8 cellular contexts compared by ENCODE assay signal in genomic region chr2:216690451-216691209, GRCh38. TPM values are rescaled to one million over a fixed set of nuclear protein-coding genes. Genes with fewer than 3 reads are reported as not detected.
DNase-seq lines count a peak whose midpoint lies in the region; ATAC-seq, FAIRE-seq and TF ChIP-seq lines count a peak whose summit lies in the region.
"Had no signal": no experiment of that assay in that cellular context is flagged by ENCODE, and none has a peak within 500 bp of the region (broad histone marks: within the 10 kb centered on the region; RNA-seq: fewer than 3 reads in every experiment).

No MANE protein-coding gene starts in this region.

- CTCF ChIA-PET in K562 (lab: Yijun Ruan, JAX; ENCODE audit: low intra/inter-chr PET ratio), result no interaction called here

- 0 out of 2 replicates have a peak overlapping the region, but pooled peaks have one; percentile 8 for H3K4me2 ChIP-seq in K562 (ENCODE audit: insufficient read depth, low read length)

- peaks cover 17% of the 10 kb centered on the region for H3K4me1 Mint-ChIP-seq in endothelial cell (ENCODE audit: unreplicated experiment)

- TF ChIP-seq POLR2A in K562 (conservative IDR thresholded peaks at IDR 0.05), result no peak

- TF ChIP-seq RAD21 in K562 (CRISPR knock-in tag; conservative IDR thresholded peaks at IDR 0.05 in 1 of 2, IDR thresholded peaks at IDR 0.05 in 1 of 2), result no peak

- intact Hi-C loops in K562 (cut with micrococcal nuclease), result no loop called here

- in situ Hi-C loops in K562 (cut with MboI), result loop anchor here (10.0 to 25.0 kb wide), 2 partner anchors 294 to 1022 kb away; no protein-coding TSS in a partner anchor

- no TSS peak for BruUV-seq in K562 (replicated peaks; lab: Mats Ljungman, UMichigan)

- no peak overlapping the region for H2AFZ ChIP-seq in K562 (ENCODE audit: low read depth, low read length)

- no peak for DNase-seq in K562 (ENCODE audit: extremely low read depth in 1 of 4, low spot score in 3 of 4)
- DNase-seq in iPS-NIHi7 (ENCODE audit: extremely low spot score), result peak; percentile 26
- DNase-seq in endothelial cell (ENCODE audit: low spot score), result no peak
- DNase-seq in cerebellar cortex (ENCODE audit: low spot score), result no peak
- DNase-seq: activated T-cell treated with anti-CD3 and anti-CD28 coated beads, Interleukin-2, amount 50 U/mL, for 4 hours had no signal

- no peaks in the 10 kb centered on the region for H3K9me1 ChIP-seq in K562 (ENCODE audit: control insufficient read depth, insufficient read depth, low read length)

- no peak for FAIRE-seq in K562 (lab: Jason Lieb, UNC)

- no peak overlapping the region for H3K27ac ChIP-seq in HUES6 (ENCODE audit: low read depth, low read length)
- H3K27ac ChIP-seq in K562 (ENCODE audit: extremely low read depth, low read depth, low read length), result no peak overlapping the region
- H3K27ac ChIP-seq in stomach smooth muscle (ENCODE audit: low read length), result peak overlapping the region; percentile 88

- ATAC-seq in K562, result no peak
- ATAC-seq in GM19351 (IDR thresholded peaks at IDR 0.05; ENCODE audit: unreplicated experiment), result no peak
- ATAC-seq: activated T-cell treated with anti-CD3 and anti-CD28 coated beads, Interleukin-2, amount 50 U/mL, for 4 hours had no signal

- no peaks in the 10 kb centered on the region for H3K9me3 Mint-ChIP-seq in endothelial cell (ENCODE audit: unreplicated experiment)
- H3K9me3 Mint-ChIP-seq: activated T-cell treated with anti-CD3 and anti-CD28 coated beads, Interleukin-2, amount 50 U/mL, for 4 hours had no signal

- H3K27ac Mint-ChIP-seq in endothelial cell (ENCODE audit: unreplicated experiment), result no peak overlapping the region

- no peak for TF ChIP-seq CTCF in K562 (IDR thresholded peaks at IDR 0.05 in 2 of 3, conservative IDR thresholded peaks at IDR 0.05 in 1 of 3; ENCODE audit: insufficient read depth in 2 of 3, low read depth in 1 of 3, low read length in 3 of 3)
- TF ChIP-seq CTCF in endothelial cell (IDR thresholded peaks at IDR 0.05; ENCODE audit: unreplicated experiment), result no peak

- no peak for TF ChIP-seq EP300 in K562 (IDR thresholded peaks at IDR 0.05; ENCODE audit: low read length)

- H3K9me3 ChIP-seq in HUES6 (ENCODE audit: control insufficient read depth, insufficient read depth, low read depth, low read length) (no peaks in the 10 kb centered on the region), K562 (replicated peaks; ENCODE audit: control insufficient read depth, insufficient read depth, low read depth, low read length) (no peaks in the 10 kb centered on the region), stomach smooth muscle (ENCODE audit: control insufficient read depth in 2 of 2, low read length in 2 of 2) (no peaks in the 10 kb centered on the region)

- H3K36me3 Mint-ChIP-seq in endothelial cell (ENCODE audit: low read depth, unreplicated experiment), result no peaks in the 10 kb centered on the region

- H3K4me1 ChIP-seq in HUES6 (ENCODE audit: control insufficient read depth, insufficient read depth, low read length), result peaks cover 20% of the 10 kb centered on the region
- H3K4me1 ChIP-seq in K562 (replicated peaks in 1 of 2; ENCODE audit: control insufficient read depth in 2 of 2, insufficient read depth in 2 of 2, low read length in 2 of 2), result peaks cover 8 to 19% of the 10 kb centered on the region in 2 experiments; a peak in 4 of 5 replicates
- peaks cover 54% of the 10 kb centered on the region for H3K4me1 ChIP-seq in stomach smooth muscle (ENCODE audit: control insufficient read depth, insufficient read depth, low read length)

- H3K36me3 ChIP-seq in HUES6 (ENCODE audit: control insufficient read depth, insufficient read depth, low read length), result no peaks in the 10 kb centered on the region
- no peaks in the 10 kb centered on the region for H3K36me3 ChIP-seq in K562 (ENCODE audit: control insufficient read depth, insufficient read depth, low read length)
- peaks cover 25 to 32% of the 10 kb centered on the region in 2 donors for H3K36me3 ChIP-seq in stomach smooth muscle (ENCODE audit: control insufficient read depth in 2 of 2, insufficient read depth in 2 of 2, low read length in 2 of 2)

- peaks cover 58% of the 10 kb centered on the region for H3K27me3 ChIP-seq in HUES6 (ENCODE audit: control insufficient read depth, insufficient read depth, low read length)
- no peaks in the 10 kb centered on the region; a peak in 1 of 5 replicates for H3K27me3 ChIP-seq in K562 (ENCODE audit: control insufficient read depth in 2 of 2, insufficient read depth in 2 of 2, low read length in 2 of 2)
- no peaks in the 10 kb centered on the region for H3K27me3 ChIP-seq in stomach smooth muscle (ENCODE audit: control insufficient read depth in 1 of 2, insufficient read depth in 2 of 2, low read length in 2 of 2)

- H3K9ac ChIP-seq in HUES6 (ENCODE audit: low read length), result no peak overlapping the region
- peak overlapping the region in 1 of 2 experiments; percentile 35; a peak in 1 of 4 replicates for H3K9ac ChIP-seq in K562 (ENCODE audit: insufficient read depth in 1 of 2, low read depth in 2 of 2, low read length in 2 of 2)
- peak overlapping the region; percentile 74 to 84 for H3K9ac ChIP-seq in stomach smooth muscle (ENCODE audit: low read length in 2 of 2)

- H3K79me2 ChIP-seq in K562 (ENCODE audit: control insufficient read depth, insufficient read depth, low read length), result no peaks in the 10 kb centered on the region

- 5% methylated on average over 7 of the region's 17 CpGs for WGBS in K562 (ENCODE audit: insufficient coverage, low coverage, missing lambda C conversion rate)

- no peak overlapping the region for H3K4me3 Mint-ChIP-seq in endothelial cell (ENCODE audit: unreplicated experiment)

- H3K27me3 Mint-ChIP-seq in endothelial cell (ENCODE audit: unreplicated experiment), result peaks cover 23% of the 10 kb centered on the region

- H4K20me1 ChIP-seq in K562 (replicated peaks; ENCODE audit: control insufficient read depth, insufficient read depth, low read length), result no peaks in the 10 kb centered on the region

- peak overlapping the region; percentile 50 for H3K4me3 ChIP-seq in HUES6 (ENCODE audit: low read depth, low read length)
- H3K4me3 ChIP-seq in K562, result no peak overlapping the region
- H3K4me3 ChIP-seq in stomach smooth muscle (ENCODE audit: low read length in 2 of 2), result peak overlapping the region; percentile 60 to 86

- POLR2A ChIA-PET in K562 (lab: Yijun Ruan, JAX), result no interaction called here

TF ChIP-seq in K562, 482 proteins besides CTCF, POLR2A, EP300 and RAD21:
- peak; percentile 28; the same call in 1 of the 2 replicates for TF ChIP-seq VEZF1 (CRISPR knock-in tag; IDR thresholded peaks at IDR 0.05)
- no peak for TF ChIP-seq ETS2 (tag; IDR thresholded peaks at IDR 0.05; ENCODE audit: borderline replicate concordance, poor library complexity, severe bottlenecking)
- TF ChIP-seq MTA1 (IDR thresholded peaks at IDR 0.05; ENCODE audit: borderline replicate concordance), result no peak

RNA-seq across cellular contexts. Expression of gene IGFBP5, which starts 4.7 kb away (rescaled TPM):
- 0.05 TPM in 1 of 2 replicates, not detected in the other for total RNA-seq in K562 (2011; cell fraction: chromatin; rRNA removed; ENCODE audit: low replicate concordance)
- 0.17 TPM in 1 of 2 replicates, not detected in the other for total RNA-seq in K562 (2011; cell fraction: nucleolus; rRNA removed)
- total RNA-seq in K562 (2011; cell fraction: nucleoplasm; rRNA removed), result 0.29 TPM in 1 of 2 replicates, not detected in the other
- not detected in 2 replicates for total RNA-seq in K562 (2014; rRNA removed)
- total RNA-seq in K562 (2014; rRNA removed; fragmentation: Illumina TruSeq; extraction: Trizol), result not detected in 2 replicates
- not detected in 2 replicates for total RNA-seq in K562 (2015; rRNA removed; fragmentation: Illumina TruSeq; extraction: Trizol)
- total RNA-seq in K562 (2021), result 1.9 and 2.5 TPM in 2 replicates
- polyA plus RNA-seq in K562 (2011; rRNA removed), result 0.01 and 0.05 TPM in 2 replicates
- polyA plus RNA-seq in K562 (2011; cell fraction: cytosol; rRNA removed), result under 0.01 and 0.28 TPM in 2 replicates
- polyA plus RNA-seq in K562 (2011; cell fraction: nucleus; rRNA removed), result 0.01 and 0.40 TPM in 2 replicates
- polyA plus RNA-seq in K562 (2012), result 0.04 and 0.08 TPM in 2 replicates
- polyA plus RNA-seq in K562 (2014; fragmentation: Illumina TruSeq; extraction: Trizol), result not detected in 2 replicates
- not detected for polyA plus RNA-seq in K562 (2014; fragmentation: Nextera tagmentation; extraction: Ambion mirVana)
- 0.03 and 0.49 TPM in 2 replicates for polyA plus RNA-seq in K562 (2014; rRNA removed)
- polyA minus RNA-seq in K562 (2011; rRNA and poly(A)+ RNA removed), result 0.03 and 0.04 TPM in 2 replicates
- not detected in 2 replicates for polyA minus RNA-seq in K562 (2011; cell fraction: cytosol; rRNA and poly(A)+ RNA removed)
- under 0.01 TPM in 1 of 2 replicates, not detected in the other for polyA minus RNA-seq in K562 (2011; cell fraction: nucleus; rRNA and poly(A)+ RNA removed)
- total RNA-seq in endothelial cell (ENCODE audit: unreplicated experiment), result 7.2 TPM

RNA-seq across cellular contexts. Expression of gene IGFBP2, which starts 57.4 kb away (rescaled TPM):
- total RNA-seq in K562 (2011; cell fraction: chromatin; rRNA removed; ENCODE audit: low replicate concordance), result not detected in 2 replicates
- not detected in 2 replicates for total RNA-seq in K562 (2011; cell fraction: nucleolus; rRNA removed)
- total RNA-seq in K562 (2011; cell fraction: nucleoplasm; rRNA removed), result not detected in 2 replicates
- total RNA-seq in K562 (2014; rRNA removed) (not detected in 2 replicates), K562 (2014; rRNA removed; fragmentation: Illumina TruSeq; extraction: Trizol) (not detected in 2 replicates), K562 (2015; rRNA removed; fragmentation: Illumina TruSeq; extraction: Trizol) (0.23 TPM in 1 of 2 replicates, not detected in the other), K562 (2021) (0.85 and 0.93 TPM in 2 replicates), endothelial cell (ENCODE audit: unreplicated experiment) (1,170 TPM)
- polyA plus RNA-seq in K562 (2011; rRNA removed) (not detected in 2 replicates), K562 (2014; fragmentation: Illumina TruSeq; extraction: Trizol) (not detected in 2 replicates), K562 (2014; fragmentation: Nextera tagmentation; extraction: Ambion mirVana) (not detected), K562 (2014; rRNA removed) (not detected in 2 replicates)
- 0.06 and 0.31 TPM in 2 replicates for polyA plus RNA-seq in K562 (2011; cell fraction: cytosol; rRNA removed)
- polyA plus RNA-seq in K562 (2011; cell fraction: nucleus; rRNA removed), result not detected in 2 replicates
- polyA plus RNA-seq in K562 (2012), result 0.29 and 0.76 TPM in 2 replicates
- polyA minus RNA-seq in K562 (2011; rRNA and poly(A)+ RNA removed), result not detected in 2 replicates
- not detected in 2 replicates for polyA minus RNA-seq in K562 (2011; cell fraction: cytosol; rRNA and poly(A)+ RNA removed)
- polyA minus RNA-seq in K562 (2011; cell fraction: nucleus; rRNA and poly(A)+ RNA removed), result not detected in 2 replicates

Comparison
In these comparisons a context has a peak if more than half of its experiments do, and no peak if none do; other contexts are left out.
1. RNA of gene IGFBP2, which starts 57.4 kb away (total RNA-seq): 1,170 TPM in endothelial cell (single experiment); 0.23 to 0.93 TPM in K562; every median in the first group is over 100 times any median in the second.